Comparison of ENCODE assay signal across 8 cellular contexts in the genomic region with DNA sequence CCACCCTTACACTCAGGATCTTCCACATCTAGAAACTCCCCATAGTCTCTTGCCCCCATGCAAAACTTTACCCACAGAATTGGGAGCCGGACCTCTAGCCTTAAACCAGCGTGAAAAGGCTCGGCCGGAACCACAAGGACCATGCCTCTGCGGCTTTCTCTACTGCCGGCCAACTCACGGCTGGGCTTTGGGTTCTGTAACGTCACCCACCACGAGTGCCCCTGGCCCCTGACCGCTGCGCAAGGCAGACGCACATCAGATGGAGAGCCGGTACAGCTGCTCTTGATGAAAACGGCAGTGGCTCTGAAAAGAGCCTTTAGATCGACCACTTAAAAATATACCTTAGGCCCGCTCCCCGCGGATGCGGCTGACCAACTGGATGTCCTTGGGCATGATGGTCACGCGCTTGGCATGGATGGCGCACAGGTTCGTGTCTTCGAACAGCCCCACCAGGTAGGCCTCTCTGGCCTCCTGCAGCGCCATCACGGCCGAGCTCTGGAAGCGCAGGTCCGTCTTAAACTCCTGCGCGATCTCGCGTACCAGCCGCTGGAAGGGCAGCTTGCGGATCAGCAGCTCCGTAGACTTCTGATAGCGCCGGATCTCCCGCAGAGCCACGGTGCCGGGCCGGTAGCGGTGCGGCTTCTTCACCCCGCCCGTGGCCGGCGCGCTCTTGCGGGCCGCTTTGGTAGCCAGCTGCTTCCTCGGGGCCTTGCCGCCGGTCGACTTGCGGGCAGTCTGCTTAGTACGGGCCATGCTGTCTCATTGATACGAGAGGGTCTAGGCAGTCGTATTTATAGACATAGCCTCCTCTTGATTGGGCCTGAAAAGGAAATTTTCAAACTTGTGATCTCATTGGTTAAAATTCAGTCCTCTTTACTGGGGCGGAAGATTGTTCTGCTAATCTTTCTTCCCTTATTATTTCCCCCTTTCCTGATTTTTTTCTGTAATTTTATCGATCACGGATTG.
A peak's percentile ranks its signal among the peaks of the same experiment; 100 is the strongest.
DNase-seq lines count a peak whose midpoint lies in the region; ATAC-seq and TF ChIP-seq lines count a peak whose summit lies in the region.
"Not testable (repeated sequence)": the region's sequence is repeated elsewhere in the genome, so short reads cannot be mapped to it uniquely, and the experiment has no call there.

No MANE protein-coding gene starts in this region.

- not testable (repeated sequence) for H3K27me3 ChIP-seq in WERI-Rb-1 (ENCODE audit: insufficient read depth, low read depth, severe bottlenecking)

- H3K36me3 Mint-ChIP-seq in HFFc6 (ENCODE audit: low read depth); activated naive CD4-positive, alpha-beta T cell treated with anti-CD3 and anti-CD28 coated beads, Interleukin-2, amount 50 U/mL, for 72 hours; natural killer cell treated with Interleukin-12 subunit alpha and Interleukin-12 subunit beta and Interleukin-15 and Interleukin-18, amount 100 ng/mL, for 72 hours; stimulated activated effector memory CD8-positive, alpha-beta T cell treated with anti-CD3 and anti-CD28 coated beads, Interleukin-12 subunit alpha, Interleukin-12 subunit beta, amount 100 ng/mL, for 72 hours: not testable (repeated sequence)

- not testable (repeated sequence) for H3K27ac ChIP-seq in WERI-Rb-1

- ATAC-seq in activated naive CD4-positive, alpha-beta T cell treated with anti-CD3 and anti-CD28 coated beads, Interleukin-2, amount 50 U/mL, for 72 hours = peak; percentile 41 to 64
- peak; percentile 51 to 66 for ATAC-seq in natural killer cell treated with Interleukin-12 subunit alpha and Interleukin-12 subunit beta and Interleukin-15 and Interleukin-18, amount 100 ng/mL, for 72 hours
- ATAC-seq in stimulated activated effector memory CD8-positive, alpha-beta T cell treated with anti-CD3 and anti-CD28 coated beads, Interleukin-12 subunit alpha, Interleukin-12 subunit beta, amount 100 ng/mL, for 72 hours = peak; percentile 48

- not testable (repeated sequence) for H3K36me3 ChIP-seq in WERI-Rb-1

- H3K27ac Mint-ChIP-seq in HFFc6 = peak overlapping the region; percentile 79
- peak overlapping the region in 1 of 2 donors; percentile 72 for H3K27ac Mint-ChIP-seq in activated naive CD4-positive, alpha-beta T cell treated with anti-CD3 and anti-CD28 coated beads, Interleukin-2, amount 50 U/mL, for 72 hours
- not testable (repeated sequence) for H3K27ac Mint-ChIP-seq in natural killer cell treated with Interleukin-12 subunit alpha and Interleukin-12 subunit beta and Interleukin-15 and Interleukin-18, amount 100 ng/mL, for 72 hours; stimulated activated effector memory CD8-positive, alpha-beta T cell treated with anti-CD3 and anti-CD28 coated beads, Interleukin-12 subunit alpha, Interleukin-12 subunit beta, amount 100 ng/mL, for 72 hours

- H3K4me3 ChIP-seq in WERI-Rb-1 (ENCODE audit: low read depth, low read length) = not testable (repeated sequence)
- H3K4me3 ChIP-seq in epithelial cell of esophagus (ENCODE audit: low read length) = peak overlapping the region; percentile 34

- H3K4me1 Mint-ChIP-seq in HFFc6 (ENCODE audit: low read depth); natural killer cell treated with Interleukin-12 subunit alpha and Interleukin-12 subunit beta and Interleukin-15 and Interleukin-18, amount 100 ng/mL, for 72 hours (ENCODE audit: low read depth in 2 of 2); stimulated activated effector memory CD8-positive, alpha-beta T cell treated with anti-CD3 and anti-CD28 coated beads, Interleukin-12 subunit alpha, Interleukin-12 subunit beta, amount 100 ng/mL, for 72 hours: not testable (repeated sequence)

- peak overlapping the region; percentile 89 for H3K4me3 Mint-ChIP-seq in HFFc6
- peak overlapping the region; percentile 63 for H3K4me3 Mint-ChIP-seq in natural killer cell treated with Interleukin-12 subunit alpha and Interleukin-12 subunit beta and Interleukin-15 and Interleukin-18, amount 100 ng/mL, for 72 hours
- H3K4me3 Mint-ChIP-seq in stimulated activated effector memory CD8-positive, alpha-beta T cell treated with anti-CD3 and anti-CD28 coated beads, Interleukin-12 subunit alpha, Interleukin-12 subunit beta, amount 100 ng/mL, for 72 hours = peak overlapping the region; percentile 61

- not testable (repeated sequence) for H3K9me3 Mint-ChIP-seq in HFFc6; activated naive CD4-positive, alpha-beta T cell treated with anti-CD3 and anti-CD28 coated beads, Interleukin-2, amount 50 U/mL, for 72 hours; natural killer cell treated with Interleukin-12 subunit alpha and Interleukin-12 subunit beta and Interleukin-15 and Interleukin-18, amount 100 ng/mL, for 72 hours; stimulated activated effector memory CD8-positive, alpha-beta T cell treated with anti-CD3 and anti-CD28 coated beads, Interleukin-12 subunit alpha, Interleukin-12 subunit beta, amount 100 ng/mL, for 72 hours

- not testable (repeated sequence) for H3K9me3 ChIP-seq in WERI-Rb-1 (ENCODE audit: severe bottlenecking)

- TF ChIP-seq CTCF in HFFc6 (IDR thresholded peaks at IDR 0.05) (peak; percentile 44), epithelial cell of esophagus (IDR thresholded peaks at IDR 0.05; ENCODE audit: insufficient read depth, low read depth, low read length, missing control alignments) (peak; percentile 21)
- not testable (repeated sequence) for TF ChIP-seq CTCF in WERI-Rb-1 (IDR thresholded peaks at IDR 0.05; ENCODE audit: low read depth, low read length)

- H3K27me3 Mint-ChIP-seq in HFFc6 (ENCODE audit: insufficient read depth); natural killer cell treated with Interleukin-12 subunit alpha and Interleukin-12 subunit beta and Interleukin-15 and Interleukin-18, amount 100 ng/mL, for 72 hours: not testable (repeated sequence)

- DNase-seq in AG08396 (ENCODE audit: low spot score) (peak; percentile 11), HFFc6 (peak; percentile 33), WERI-Rb-1 (peak; percentile 22), epithelial cell of esophagus (ENCODE audit: low read depth) (peak; percentile 60), iPS DF 19.7 (ENCODE audit: low read depth, low spot score) (peak; percentile 35)
- peak; percentile 14 to 58 for DNase-seq in activated naive CD4-positive, alpha-beta T cell treated with anti-CD3 and anti-CD28 coated beads, Interleukin-2, amount 50 U/mL, for 72 hours (ENCODE audit: low spot score in 2 of 2)
- not testable (repeated sequence) for DNase-seq in natural killer cell treated with Interleukin-12 subunit alpha and Interleukin-12 subunit beta and Interleukin-15 and Interleukin-18, amount 100 ng/mL, for 72 hours (ENCODE audit: low spot score); stimulated activated effector memory CD8-positive, alpha-beta T cell treated with anti-CD3 and anti-CD28 coated beads, Interleukin-12 subunit alpha, Interleukin-12 subunit beta, amount 100 ng/mL, for 72 hours (ENCODE audit: low spot score in 2 of 2)
